8 cellular contexts compared by ENCODE assay signal in the genomic region with DNA sequence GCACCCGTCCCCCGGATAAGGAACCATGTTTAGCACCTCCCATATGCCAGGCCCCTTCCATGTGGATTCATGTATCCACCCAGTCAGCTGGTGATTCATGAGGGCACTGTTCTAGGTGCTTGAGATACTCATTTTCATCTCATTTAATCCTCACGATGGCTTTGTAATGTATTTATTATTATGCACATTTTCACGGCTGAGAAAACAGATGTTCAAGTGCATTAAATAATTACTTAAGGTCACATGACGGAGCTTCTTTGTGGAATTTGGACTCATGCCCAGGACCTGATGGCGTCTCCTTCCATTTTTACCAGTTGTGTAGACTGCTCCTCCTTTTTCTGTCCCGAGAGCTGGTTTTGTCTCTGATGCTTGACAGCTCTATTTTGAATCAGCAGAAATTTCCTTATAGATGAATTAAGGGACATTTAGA.
DNase-seq lines count a peak whose midpoint lies in the region; ATAC-seq lines count a peak whose summit lies in the region.

No MANE protein-coding gene starts in this region.

- H3K4me3 ChIP-seq in mucosa of rectum (ENCODE audit: low read length in 2 of 2) = no peak overlapping the region

- H3K27ac Mint-ChIP-seq in dendritic cell treated with granulocyte-macrophage colony-stimulating factor and Interleukin-4, amounts not matched to agents 40 ng/mL and 50 ng/mL, for 4 days = peak overlapping the region; percentile 76

- no peak overlapping the region for H3K9ac ChIP-seq in mucosa of rectum (ENCODE audit: low read depth in 1 of 2, low read length in 2 of 2)

- H3K4me3 Mint-ChIP-seq in dendritic cell treated with granulocyte-macrophage colony-stimulating factor and Interleukin-4, amounts not matched to agents 40 ng/mL and 50 ng/mL, for 4 days = no peak overlapping the region

- H3K27me3 ChIP-seq in mucosa of rectum (ENCODE audit: control insufficient read depth in 2 of 2, insufficient read depth in 2 of 2, low read length in 2 of 2) = no peaks in the 10 kb centered on the region

- no peak for ATAC-seq in HG03342 (IDR thresholded peaks at IDR 0.05; ENCODE audit: unreplicated experiment)

- DNase-seq in COLO668 (lab: John Stamatoyannopoulos, UW; ENCODE audit: unreplicated experiment) (peak; percentile 78), NCI-H2171 (lab: John Stamatoyannopoulos, UW) (peak; percentile 87), GF-D8 (lab: John Stamatoyannopoulos, UW) (no peak), SW 1271 (lab: John Stamatoyannopoulos, UW) (no peak), GM19238 (ENCODE audit: insufficient read length, low spot score) (no peak)

- no peaks in the 10 kb centered on the region for H3K9me3 Mint-ChIP-seq in dendritic cell treated with granulocyte-macrophage colony-stimulating factor and Interleukin-4, amounts not matched to agents 40 ng/mL and 50 ng/mL, for 4 days

- peaks cover 72% of the 10 kb centered on the region for H3K36me3 Mint-ChIP-seq in dendritic cell treated with granulocyte-macrophage colony-stimulating factor and Interleukin-4, amounts not matched to agents 40 ng/mL and 50 ng/mL, for 4 days (ENCODE audit: low read depth)

- H3K4me1 ChIP-seq in mucosa of rectum (ENCODE audit: control insufficient read depth in 2 of 2, insufficient read depth in 2 of 2, low read length in 2 of 2) = peaks cover 28 to 57% of the 10 kb centered on the region in 2 donors

- H3K9me3 ChIP-seq in mucosa of rectum (ENCODE audit: control insufficient read depth in 2 of 2, low read length in 2 of 2) = no peaks in the 10 kb centered on the region

- intact Hi-C loops in dendritic cell treated with granulocyte-macrophage colony-stimulating factor and Interleukin-4, amounts not matched to agents 40 ng/mL and 50 ng/mL, for 4 days (cut with micrococcal nuclease) = loop anchor here (5.0 kb wide), 1 partner anchor 34 kb away; no protein-coding TSS in a partner anchor

- peaks cover 79% of the 10 kb centered on the region for H3K4me1 Mint-ChIP-seq in dendritic cell treated with granulocyte-macrophage colony-stimulating factor and Interleukin-4, amounts not matched to agents 40 ng/mL and 50 ng/mL, for 4 days (ENCODE audit: low read depth)

- H3K27me3 Mint-ChIP-seq in dendritic cell treated with granulocyte-macrophage colony-stimulating factor and Interleukin-4, amounts not matched to agents 40 ng/mL and 50 ng/mL, for 4 days = no peaks in the 10 kb centered on the region

- H3K27ac ChIP-seq in mucosa of rectum (ENCODE audit: low read depth in 2 of 2, low read length in 2 of 2) = peak overlapping the region; percentile 58 to 67

- H3K36me3 ChIP-seq in mucosa of rectum (ENCODE audit: control insufficient read depth in 2 of 2, insufficient read depth in 2 of 2, low read length in 2 of 2) = peaks cover 4% of the 10 kb centered on the region in 2 donors

Comparison
In these comparisons a context has a peak if more than half of its experiments do, and no peak if none do; other contexts are left out.
1. DNase-seq: peak in COLO668 (single experiment) and NCI-H2171 (single experiment); none in GF-D8 (single experiment), SW 1271 (0 of 2) and GM19238 (single experiment).